ENCODE assay signal across 14 cellular contexts in the genomic region with DNA sequence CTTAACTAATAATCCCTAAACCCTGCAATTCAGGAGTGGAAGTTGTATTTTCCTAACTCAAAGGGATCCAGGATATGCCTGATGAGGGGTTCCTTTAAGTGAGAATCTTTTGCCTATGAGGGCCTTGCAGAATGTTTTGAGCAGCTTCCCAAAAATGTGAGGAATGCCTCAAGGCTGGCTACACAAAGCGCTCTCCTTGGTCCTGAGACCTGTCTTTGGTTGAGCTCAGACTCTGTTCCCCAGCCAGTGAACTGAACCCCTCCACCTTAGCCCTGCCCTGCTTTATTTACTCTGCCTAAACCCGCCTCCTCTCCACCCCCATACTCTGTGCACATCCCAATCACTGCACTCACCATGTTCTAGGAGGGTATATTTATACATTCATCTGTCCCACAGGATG.
DNase-seq lines count a peak whose midpoint lies in the region; ATAC-seq and TF ChIP-seq lines count a peak whose summit lies in the region.
"Had no signal": no experiment of that assay in that cellular context is flagged by ENCODE, and none has a peak within 500 bp of the region (broad histone marks: within the 10 kb centered on the region; RNA-seq: fewer than 3 reads in every experiment).

No MANE protein-coding gene starts in this region.

- no peaks in the 10 kb centered on the region for H3K36me3 ChIP-seq in HCT116 (ENCODE audit: control insufficient read depth in 1 of 2, insufficient read depth in 2 of 2, low read length in 2 of 2)
- no peaks in the 10 kb centered on the region for H3K36me3 ChIP-seq in fibroblast of lung (ENCODE audit: control insufficient read depth, insufficient read depth, low read length)
- H3K36me3 ChIP-seq in aorta (ENCODE audit: control insufficient read depth in 1 of 2, insufficient read depth in 2 of 2, low read length in 1 of 2) = no peaks in the 10 kb centered on the region
- H3K36me3 ChIP-seq: tibial nerve had no signal

- H4K20me1 ChIP-seq in HCT116 (ENCODE audit: insufficient read depth) (no peaks in the 10 kb centered on the region), fibroblast of lung (ENCODE audit: control insufficient read depth, extremely low read depth, insufficient read depth, low read length) (no peaks in the 10 kb centered on the region)

- RAD21 ChIA-PET in HCT116 (lab: Charles Lee; ENCODE audit: low non-redundant PET in 1 of 2, low total read pairs in 2 of 2, uncharacterized antibody in 2 of 2, unreplicated experiment in 2 of 2) = no interaction called here

- TF ChIP-seq CTCF in HCT116 (IDR thresholded peaks at IDR 0.05 in 2 of 3, conservative IDR thresholded peaks at IDR 0.05 in 1 of 3; ENCODE audit: borderline replicate concordance in 1 of 3, insufficient read depth in 1 of 3, low read depth in 2 of 3, low read length in 2 of 3) = no peak
- no peak for TF ChIP-seq CTCF in fibroblast of lung (conservative IDR thresholded peaks at IDR 0.05 in 1 of 2, IDR thresholded peaks at IDR 0.05 in 1 of 2; ENCODE audit: low read depth in 1 of 2, low read length in 2 of 2)

- H3K9ac ChIP-seq in HCT116 (ENCODE audit: low read length) (no peak overlapping the region), fibroblast of lung (ENCODE audit: insufficient read depth, low read length) (no peak overlapping the region)

- ATAC-seq in HCT116 (no peak), esophagus mucosa (no peak), aorta (ENCODE audit: low FRiP score) (no peak), left ventricle myocardium superior (no peak), GM21737 (IDR thresholded peaks at IDR 0.05; ENCODE audit: unreplicated experiment) (no peak)
- ATAC-seq: activated naive CD8-positive, alpha-beta T cell treated with anti-CD3 and anti-CD28 coated beads, Interleukin-2, amount 50 U/mL, for 24 hours had no signal

- 12 to 13% methylated on average over 2 of the region's 2 CpGs for WGBS in aorta, 2 donors

- 0 out of 2 replicates have a peak, but pooled peaks cover 4% of the 10 kb centered on the region for H3K9me2 ChIP-seq in HCT116 (ENCODE audit: insufficient read depth)

- BruUV-seq in HCT116 (replicated peaks; lab: Mats Ljungman, UMichigan) = no TSS peak

- no peak for TF ChIP-seq POLR2A in HCT116 (IDR thresholded peaks at IDR 0.05; ENCODE audit: borderline replicate concordance, extremely low read depth, insufficient read depth, insufficient read length)

- no peak overlapping the region for H3K4me3 ChIP-seq in HCT116 (replicated peaks in 1 of 2; ENCODE audit: low read depth in 1 of 2, low read length in 2 of 2)
- no peak overlapping the region for H3K4me3 ChIP-seq in fibroblast of lung (replicated peaks in 1 of 4; ENCODE audit: control extremely low read depth in 1 of 4, insufficient read depth in 1 of 4, low read depth in 3 of 4, low read length in 4 of 4)
- H3K4me3 ChIP-seq in aorta (ENCODE audit: low read length in 2 of 2) = no peak overlapping the region
- H3K4me3 ChIP-seq: tibial nerve had no signal

- H3K27me3 ChIP-seq in HCT116 (ENCODE audit: insufficient read depth, low read length) = no peaks in the 10 kb centered on the region
- H3K27me3 ChIP-seq in fibroblast of lung (ENCODE audit: control insufficient read depth, insufficient read depth, low read length) = no peaks in the 10 kb centered on the region
- H3K27me3 ChIP-seq in aorta (ENCODE audit: control insufficient read depth in 1 of 2, insufficient read depth in 2 of 2, low read length in 1 of 2) = no peaks in the 10 kb centered on the region
- H3K27me3 ChIP-seq: tibial nerve had no signal

- POLR2A ChIA-PET in HCT116 (lab: Charles Lee) = no interaction called here

- DNase-seq in HCT116 (ENCODE audit: low read depth, low spot score) (no peak), RPMI8226 (peak; percentile 27), fibroblast of lung (ENCODE audit: low read depth in 2 of 2) (peak; percentile 64 to 77), renal cortical epithelial cell (ENCODE audit: low read depth) (peak; percentile 58), aorta (no peak), left ventricle myocardium superior (no peak)
- DNase-seq: activated CD4-positive, CD25-positive, alpha-beta regulatory T cell; activated naive CD8-positive, alpha-beta T cell treated with anti-CD3 and anti-CD28 coated beads, Interleukin-2, amount 50 U/mL, for 24 hours; GF-D8; naive B cell; stimulated activated CD4-positive, alpha-beta T cell treated with anti-CD3 and anti-CD28 coated beads, Interleukin-2, amount 100 ng/mL, for 24 hours had no signal

- no peak overlapping the region for H3K27ac ChIP-seq in HCT116 (ENCODE audit: low read depth, low read length)
- H3K27ac ChIP-seq in fibroblast of lung (ENCODE audit: insufficient read depth, low read length) = no peak overlapping the region
- H3K27ac ChIP-seq in aorta (ENCODE audit: low read depth in 1 of 2, low read length in 2 of 2) = no peak overlapping the region
- H3K27ac ChIP-seq: tibial nerve had no signal

- H2AFZ ChIP-seq in HCT116 (ENCODE audit: low read depth, low read length, poor library complexity, severe bottlenecking) = no peak overlapping the region
- no peak overlapping the region for H2AFZ ChIP-seq in fibroblast of lung (ENCODE audit: low read length)

- H3K79me2 ChIP-seq in HCT116 (ENCODE audit: insufficient read depth, low read length) (no peaks in the 10 kb centered on the region), fibroblast of lung (ENCODE audit: control insufficient read depth, insufficient read depth, low read length) (no peaks in the 10 kb centered on the region)

- intact Hi-C loops in HCT116 (cut with micrococcal nuclease) = no loop called here
- intact Hi-C loops in aorta (cut with DNase I) = no loop called here
- intact Hi-C loops in left ventricle myocardium superior (cut with micrococcal nuclease) = no loop called here

- no peak for TF ChIP-seq RAD21 in HCT116 (IDR thresholded peaks at IDR 0.05; ENCODE audit: low read depth)

- H3K4me1 ChIP-seq in HCT116 (ENCODE audit: control insufficient read depth in 1 of 2, insufficient read depth in 2 of 2, low read length in 2 of 2) (no peaks in the 10 kb centered on the region), fibroblast of lung (ENCODE audit: control insufficient read depth, extremely low read depth, insufficient read depth, low read length) (no peaks in the 10 kb centered on the region), aorta (ENCODE audit: control insufficient read depth in 1 of 2, insufficient read depth in 2 of 2, low read length in 2 of 2) (no peaks in the 10 kb centered on the region)
- H3K4me1 ChIP-seq: tibial nerve had no signal

- CTCF ChIA-PET in HCT116 (lab: Charles Lee) = no interaction called here

- no peaks in the 10 kb centered on the region for H3K9me3 ChIP-seq in HCT116 (ENCODE audit: control insufficient read depth in 1 of 2, insufficient read depth in 1 of 2, low read depth in 1 of 2, low read length in 2 of 2)
- no peaks in the 10 kb centered on the region for H3K9me3 ChIP-seq in fibroblast of lung (ENCODE audit: control insufficient read depth, insufficient read depth, low read depth, low read length)
- peaks cover 3% of the 10 kb centered on the region for H3K9me3 ChIP-seq in aorta (ENCODE audit: control insufficient read depth, low read length)
- H3K9me3 ChIP-seq: tibial nerve had no signal

- H3K4me2 ChIP-seq in HCT116 (ENCODE audit: low read length) = no peak overlapping the region
- no peak overlapping the region for H3K4me2 ChIP-seq in fibroblast of lung (ENCODE audit: extremely low read depth, insufficient read depth, low read length)

TF ChIP-seq in HCT116, 20 proteins besides CTCF, POLR2A, EP300 and RAD21:
- no peak for TF ChIP-seq CEBPB (IDR thresholded peaks at IDR 0.05; ENCODE audit: low read depth)
- peak; percentile 67 for TF ChIP-seq REST (IDR thresholded peaks at IDR 0.05; ENCODE audit: low read depth)
- TF ChIP-seq ZNF274 (IDR thresholded peaks at IDR 0.05; ENCODE audit: low read depth, low read length) = no peak

Comparison
In these comparisons a context has a peak if more than half of its experiments do, and no peak if none do; other contexts are left out.
1. DNase-seq: peak in RPMI8226 (single experiment), fibroblast of lung (2 of 2) and renal cortical epithelial cell (single experiment); none in HCT116 (single experiment), aorta (0 of 2) and left ventricle myocardium superior (single experiment).